ENCODE assay signal across 8 cellular contexts in the genomic region with DNA sequence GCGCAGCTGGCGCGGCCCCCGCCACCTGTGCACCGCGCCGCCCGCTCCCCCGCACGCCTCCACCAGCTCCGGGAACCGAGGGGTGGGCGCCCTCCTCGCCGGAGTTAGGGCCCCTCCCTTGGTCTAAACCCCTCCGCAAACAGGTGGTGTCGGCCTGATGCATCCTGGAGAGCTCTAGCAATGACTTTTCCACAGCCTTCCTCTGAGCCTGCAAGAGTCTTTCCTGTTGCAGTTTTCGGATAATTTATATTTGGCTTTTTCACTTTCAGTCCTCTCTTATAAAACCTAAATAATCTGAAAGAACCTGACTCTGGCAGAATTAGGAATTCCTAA. TPM values are rescaled to one million over a fixed set of nuclear protein-coding genes. Genes with fewer than 3 reads are reported as not detected.
DNase-seq lines count a peak whose midpoint lies in the region; ATAC-seq and TF ChIP-seq lines count a peak whose summit lies in the region.

No MANE protein-coding gene starts in this region.

- DNase-seq in GM23248 (no peak), SK-N-MC (ENCODE audit: low read depth, low spot score) (no peak), OCI-M1 (lab: John Stamatoyannopoulos, UW) (no peak), NCI-H226 (no peak), DMS 273 (lab: John Stamatoyannopoulos, UW; ENCODE audit: unreplicated experiment) (no peak), GF-D8 (lab: John Stamatoyannopoulos, UW) (no peak)

- H4K20me1 ChIP-seq in GM23248 (ENCODE audit: insufficient read depth): no peaks in the 10 kb centered on the region

- H3K9me2 ChIP-seq in GM23248 (ENCODE audit: insufficient read depth): no peaks in the 10 kb centered on the region

- TF ChIP-seq EP300 in gastroesophageal sphincter (IDR thresholded peaks at IDR 0.05): no peak

- in situ Hi-C loops in GM23248 (cut with MboI): no loop called here

- peak overlapping the region; percentile 67; the same call in 1 of the 2 replicates for H2AFZ ChIP-seq in GM23248

- H3F3A ChIP-seq in GM23248 (ENCODE audit: insufficient read depth): no peaks in the 10 kb centered on the region

- no peak for ATAC-seq in gastroesophageal sphincter

- peaks cover 4% of the 10 kb centered on the region; the same call in 1 of the 2 replicates for H3K4me1 ChIP-seq in GM23248 (ENCODE audit: insufficient read depth)
- peaks cover 0 to 22% (median 0%) of the 10 kb centered on the region in 3 donors for H3K4me1 ChIP-seq in gastroesophageal sphincter
- H3K4me1 ChIP-seq in skeletal muscle tissue (ENCODE audit: control insufficient read depth in 3 of 3, insufficient read depth in 3 of 3, low read length in 3 of 3): peaks cover 0 to 6% (median 0%) of the 10 kb centered on the region in 3 donors

- TF ChIP-seq POLR2A in gastroesophageal sphincter (IDR thresholded peaks at IDR 0.05): no peak

- H3K4me3 ChIP-seq in GM23248: peak overlapping the region; percentile 73
- H3K4me3 ChIP-seq in SK-N-MC: peak overlapping the region; percentile 77
- peak overlapping the region; percentile 47 to 74 for H3K4me3 ChIP-seq in gastroesophageal sphincter
- peak overlapping the region in 2 of 3 donors; percentile 77 to 80 for H3K4me3 ChIP-seq in skeletal muscle tissue (ENCODE audit: low read length in 3 of 3)

- H3K9me3 ChIP-seq in GM23248 (ENCODE audit: low read depth) (no peaks in the 10 kb centered on the region), SK-N-MC (ENCODE audit: low read depth, low read length) (no peaks in the 10 kb centered on the region), gastroesophageal sphincter (peaks cover 0 to 1% (median 0%) of the 10 kb centered on the region in 3 donors), skeletal muscle tissue (ENCODE audit: control insufficient read depth in 3 of 3, low read length in 3 of 3) (no peaks in the 10 kb centered on the region)

- no peak overlapping the region for H3K9ac ChIP-seq in GM23248
- no peak overlapping the region for H3K9ac ChIP-seq in SK-N-MC (ENCODE audit: insufficient read length)
- H3K9ac ChIP-seq in skeletal muscle tissue (ENCODE audit: low read depth in 1 of 3, low read length in 3 of 3): peak overlapping the region; percentile 45 to 66 (median 48)

- H3K27ac ChIP-seq in GM23248 (no peak overlapping the region), SK-N-MC (no peak overlapping the region), gastroesophageal sphincter (peak overlapping the region in 3 of 4 donors; percentile 77 to 82 (median 78)), skeletal muscle tissue (ENCODE audit: low read depth, low read length) (no peak overlapping the region)

- H3K79me2 ChIP-seq in GM23248 (ENCODE audit: insufficient read depth): no peaks in the 10 kb centered on the region

- H3K36me3 ChIP-seq in GM23248 (ENCODE audit: low read depth) (no peaks in the 10 kb centered on the region), SK-N-MC (ENCODE audit: insufficient read depth, low read length) (no peaks in the 10 kb centered on the region), gastroesophageal sphincter (no peaks in the 10 kb centered on the region), skeletal muscle tissue (ENCODE audit: control insufficient read depth in 3 of 3, insufficient read depth in 3 of 3, low read length in 3 of 3) (no peaks in the 10 kb centered on the region)

- H3K4me2 ChIP-seq in GM23248 (ENCODE audit: unreplicated experiment): peak overlapping the region; percentile 59

- no peak for TF ChIP-seq CTCF in gastroesophageal sphincter (IDR thresholded peaks at IDR 0.05)

- WGBS in GM23248 (ENCODE audit: low coverage in 1 of 2, low lambda C conversion rate in 2 of 2, missing lambda C conversion rate in 2 of 2), 2 experiments: 0 to 1% methylated on average over 7 to 10 of the region's 18 CpGs
- WGBS in gastroesophageal sphincter (ENCODE audit: low coverage in 1 of 2), 2 donors: 0 to 1% methylated on average over 1 to 5 of the region's 18 CpGs

- H3K27me3 ChIP-seq in GM23248 (replicated peaks; ENCODE audit: insufficient read depth) (peaks cover 62% of the 10 kb centered on the region), gastroesophageal sphincter (peaks cover 5% of the 10 kb centered on the region), skeletal muscle tissue (ENCODE audit: control insufficient read depth in 3 of 3, insufficient read depth in 3 of 3, low read length in 3 of 3) (peaks cover 0 to 3% (median 0%) of the 10 kb centered on the region in 3 donors)

RNA-seq across cellular contexts. Expression of a gene that starts 0.3 kb away (rescaled TPM):
- total RNA-seq in GM23248 (2014; rRNA removed; shearing (Covaris generic)): not detected in 2 replicates
- not detected in 2 replicates for polyA plus RNA-seq in GM23248 (2016; fragmentation: Nextera tagmentation; extraction: Ambion mirVana)
- total RNA-seq in gastroesophageal sphincter (10 to 100 TPM in 1 of 4 donors, 1 to 10 TPM in 3; 2.0 to 20.2 (median 6.1) TPM), skeletal muscle tissue (2.6 TPM)

Comparison
In these comparisons a context has a peak if more than half of its experiments do, and no peak if none do; other contexts are left out.
1. H3K27ac ChIP-seq: peak in gastroesophageal sphincter (3 of 4); none in GM23248 (single experiment), SK-N-MC (single experiment) and skeletal muscle tissue (single experiment).
2. H3K9ac ChIP-seq: peak in skeletal muscle tissue (3 of 3); none in GM23248 (single experiment) and SK-N-MC (single experiment).
3. Peak in every context shown above with its lines, with median percentiles within 50 percentile points of each other: H3K4me3 ChIP-seq.